ENCODE assay signal across 8 cellular contexts in genomic region chr9:126613656-126614055, GRCh38. TPM values are rescaled to one million over a fixed set of nuclear protein-coding genes. Genes with fewer than 3 reads are reported as not detected.
A peak's percentile ranks its signal among the peaks of the same experiment; 100 is the strongest.
DNase-seq lines count a peak whose midpoint lies in the region; ATAC-seq and TF ChIP-seq lines count a peak whose summit lies in the region.

LMX1B (plus strand) TSS chr9:126613928; CDS start chr9:126614450, 522 bp downstream.

- H3K27ac ChIP-seq in esophagus (ENCODE audit: low read depth in 2 of 2, low read length in 1 of 2), result no peak within 1 kb of the TSS

- H3K4me1 Mint-ChIP-seq in progenitor cell of endocrine pancreas (ENCODE audit: low read depth), result peaks cover 19% of the 10 kb centered on the region

- H3K27me3 ChIP-seq in esophagus (ENCODE audit: control insufficient read depth in 1 of 2, insufficient read depth in 2 of 2, low read length in 2 of 2), result peaks cover 28 to 60% of the 10 kb centered on the region in 2 donors

- peaks cover 20 to 26% of the 10 kb centered on the region in 2 donors for H3K4me1 ChIP-seq in esophagus (ENCODE audit: control insufficient read depth in 2 of 2, insufficient read depth in 2 of 2, low read length in 1 of 2)

- H3K27me3 Mint-ChIP-seq in progenitor cell of endocrine pancreas, result peaks cover 79% of the 10 kb centered on the region

- no peaks in the 10 kb centered on the region for H3K36me3 Mint-ChIP-seq in progenitor cell of endocrine pancreas (ENCODE audit: insufficient read depth)

- no peaks in the 10 kb centered on the region for H3K36me3 ChIP-seq in esophagus (ENCODE audit: control insufficient read depth in 2 of 2, insufficient read depth in 2 of 2, low read length in 1 of 2)

- peaks cover 0 to 4% of the 10 kb centered on the region in 2 donors for H3K9me3 ChIP-seq in esophagus (ENCODE audit: control insufficient read depth in 2 of 2, insufficient read depth in 1 of 2, low read depth in 1 of 2, low read length in 1 of 2)

- H3K9me3 Mint-ChIP-seq in progenitor cell of endocrine pancreas (ENCODE audit: low read depth), result no peaks in the 10 kb centered on the region

- H3K27ac Mint-ChIP-seq in progenitor cell of endocrine pancreas, result peak within 1 kb of the TSS; percentile 86

- DNase-seq in G401 (ENCODE audit: low spot score), result peak; percentile 29
- peak; percentile 71 for DNase-seq in NCI-H69 (lab: John Stamatoyannopoulos, UW)
- DNase-seq in progenitor cell of endocrine pancreas (ENCODE audit: low spot score, unreplicated experiment), result no peak
- no peak for DNase-seq in KG1 (lab: John Stamatoyannopoulos, UW)
- no peak for DNase-seq in islet precursor cell

- peak within 1 kb of the TSS; percentile 16 to 50 for H3K4me3 ChIP-seq in esophagus (ENCODE audit: low read depth in 1 of 2, low read length in 2 of 2)

- H3K4me3 Mint-ChIP-seq in progenitor cell of endocrine pancreas (ENCODE audit: low read depth), result peak within 1 kb of the TSS; percentile 72

- WGBS in esophagus, 2 donors, result 2 to 3% methylated on average over 24 to 59 of the region's 59 CpGs

- TF ChIP-seq CTCF in progenitor cell of endocrine pancreas (IDR thresholded peaks at IDR 0.05; ENCODE audit: unreplicated experiment), result no peak

- no peak for ATAC-seq in HG03439 (IDR thresholded peaks at IDR 0.05; ENCODE audit: unreplicated experiment)
- ATAC-seq in GM21529 (IDR thresholded peaks at IDR 0.05; ENCODE audit: unreplicated experiment), result no peak

- in situ Hi-C loops in G401 (cut with HindIII; ENCODE audit: low sequenced_read_pairs), result no loop called here

RNA-seq across cellular contexts. Expression of gene LMX1B, which starts in this region (rescaled TPM):
- 53.5 and 89.1 TPM in 2 replicates for total RNA-seq in G401 (2014; rRNA removed; shearing (Covaris generic))
- polyA plus RNA-seq in esophagus, result under 1 TPM; 0.01 to 0.02 TPM
- total RNA-seq in progenitor cell of endocrine pancreas, result 9.1 and 11.0 TPM in 2 replicates

Comparison
In these comparisons a context has a peak if more than half of its experiments do, and no peak if none do; other contexts are left out.
1. DNase-seq: peak in G401 (single experiment) and NCI-H69 (single experiment); none in progenitor cell of endocrine pancreas (single experiment), KG1 (single experiment) and islet precursor cell (single experiment).